2 cellular contexts compared by ENCODE assay signal in the genomic region with DNA sequence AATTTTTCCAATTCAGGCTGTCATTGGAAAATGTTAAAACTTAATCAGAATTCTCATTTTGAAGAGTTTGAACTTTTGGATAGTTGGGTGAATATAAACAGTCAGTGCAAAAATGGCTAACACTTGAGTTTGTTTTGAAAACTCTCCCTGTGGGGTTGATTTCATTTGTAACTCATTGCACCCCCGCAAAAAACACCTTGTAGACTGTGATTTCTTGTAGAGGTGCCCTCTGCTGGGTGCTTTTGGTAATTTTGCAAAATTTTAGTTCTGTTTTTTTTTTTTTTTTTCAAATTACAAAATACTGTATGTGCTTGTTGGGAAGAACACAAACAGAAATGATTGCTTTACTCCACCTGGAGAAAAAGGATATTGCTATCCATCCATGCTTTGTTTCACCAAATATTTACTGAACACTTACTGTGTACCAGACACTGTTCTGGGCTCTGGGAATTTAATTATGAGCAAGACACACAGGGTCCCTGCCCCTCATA.
TF ChIP-seq lines count a peak whose summit lies in the region.

No MANE protein-coding gene starts in this region.

TF ChIP-seq in GM12878, 131 proteins besides CTCF, POLR2A, EP300 and RAD21 (continued from another document):
- TF ChIP-seq SMC3 (IDR thresholded peaks at IDR 0.05; ENCODE audit: borderline replicate concordance, low read length) (peak; percentile 71; the same call in 1 of the 2 replicates), TCF3 (IDR thresholded peaks at IDR 0.05; ENCODE audit: borderline replicate concordance, insufficient read depth, low read depth, low read length) (no peak), ZNF384 (IDR thresholded peaks at IDR 0.05; ENCODE audit: borderline replicate concordance, low read depth, low read length) (peak; percentile 96), RAD51 (IDR thresholded peaks at IDR 0.05) (0 out of 2 replicates have a peak, but pooled peaks have one; percentile 15), EGR1 (IDR thresholded peaks at IDR 0.05; ENCODE audit: borderline replicate concordance in 1 of 2, low read depth in 2 of 2, low read length in 2 of 2) (peak in 1 of 2 experiments; percentile 42; a peak in 1 of 3 replicates), MEF2A (IDR thresholded peaks at IDR 0.05; ENCODE audit: insufficient read depth, low read depth, low read length) (no peak), ATF7 (IDR thresholded peaks at IDR 0.05; ENCODE audit: low read depth) (peak; percentile 14; the same call in 1 of the 2 replicates)

TF ChIP-seq in liver, 16 proteins besides CTCF, POLR2A, EP300 and RAD21 (continued from another document):
- TF ChIP-seq HNF4A (conservative IDR thresholded peaks at IDR 0.05) (peak in 1 of 2 donors; percentile 5), JUND (IDR thresholded peaks at IDR 0.05) (no peak), YY1 (IDR thresholded peaks at IDR 0.05) (no peak), FOXA2 (IDR thresholded peaks at IDR 0.05) (no peak), RXRA (IDR thresholded peaks at IDR 0.05) (peak in 1 of 2 donors; percentile 5), SP1 (IDR thresholded peaks at IDR 0.05) (no peak), FOXA1 (IDR thresholded peaks at IDR 0.05) (no peak)
- TF ChIP-seq, protein P1, sequence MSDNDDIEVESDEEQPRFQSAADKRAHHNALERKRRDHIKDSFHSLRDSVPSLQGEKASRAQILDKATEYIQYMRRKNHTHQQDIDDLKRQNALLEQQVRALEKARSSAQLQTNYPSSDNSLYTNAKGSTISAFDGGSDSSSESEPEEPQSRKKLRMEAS (IDR thresholded peaks at IDR 0.05) = no peak
- TF ChIP-seq, protein P2, sequence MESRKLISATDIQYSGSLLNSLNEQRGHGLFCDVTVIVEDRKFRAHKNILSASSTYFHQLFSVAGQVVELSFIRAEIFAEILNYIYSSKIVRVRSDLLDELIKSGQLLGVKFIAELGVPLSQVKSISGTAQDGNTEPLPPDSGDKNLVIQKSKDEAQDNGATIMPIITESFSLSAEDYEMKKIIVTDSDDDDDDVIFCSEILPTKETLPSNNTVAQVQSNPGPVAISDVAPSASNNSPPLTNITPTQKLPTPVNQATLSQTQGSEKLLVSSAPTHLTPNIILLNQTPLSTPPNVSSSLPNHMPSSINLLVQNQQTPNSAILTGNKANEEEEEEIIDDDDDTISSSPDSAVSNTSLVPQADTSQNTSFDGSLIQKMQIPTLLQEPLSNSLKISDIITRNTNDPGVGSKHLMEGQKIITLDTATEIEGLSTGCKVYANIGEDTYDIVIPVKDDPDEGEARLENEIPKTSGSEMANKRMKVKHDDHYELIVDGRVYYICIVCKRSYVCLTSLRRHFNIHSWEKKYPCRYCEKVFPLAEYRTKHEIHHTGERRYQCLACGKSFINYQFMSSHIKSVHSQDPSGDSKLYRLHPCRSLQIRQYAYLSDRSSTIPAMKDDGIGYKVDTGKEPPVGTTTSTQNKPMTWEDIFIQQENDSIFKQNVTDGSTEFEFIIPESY (IDR thresholded peaks at IDR 0.05) = peak; percentile 16
- TF ChIP-seq, protein P3, sequence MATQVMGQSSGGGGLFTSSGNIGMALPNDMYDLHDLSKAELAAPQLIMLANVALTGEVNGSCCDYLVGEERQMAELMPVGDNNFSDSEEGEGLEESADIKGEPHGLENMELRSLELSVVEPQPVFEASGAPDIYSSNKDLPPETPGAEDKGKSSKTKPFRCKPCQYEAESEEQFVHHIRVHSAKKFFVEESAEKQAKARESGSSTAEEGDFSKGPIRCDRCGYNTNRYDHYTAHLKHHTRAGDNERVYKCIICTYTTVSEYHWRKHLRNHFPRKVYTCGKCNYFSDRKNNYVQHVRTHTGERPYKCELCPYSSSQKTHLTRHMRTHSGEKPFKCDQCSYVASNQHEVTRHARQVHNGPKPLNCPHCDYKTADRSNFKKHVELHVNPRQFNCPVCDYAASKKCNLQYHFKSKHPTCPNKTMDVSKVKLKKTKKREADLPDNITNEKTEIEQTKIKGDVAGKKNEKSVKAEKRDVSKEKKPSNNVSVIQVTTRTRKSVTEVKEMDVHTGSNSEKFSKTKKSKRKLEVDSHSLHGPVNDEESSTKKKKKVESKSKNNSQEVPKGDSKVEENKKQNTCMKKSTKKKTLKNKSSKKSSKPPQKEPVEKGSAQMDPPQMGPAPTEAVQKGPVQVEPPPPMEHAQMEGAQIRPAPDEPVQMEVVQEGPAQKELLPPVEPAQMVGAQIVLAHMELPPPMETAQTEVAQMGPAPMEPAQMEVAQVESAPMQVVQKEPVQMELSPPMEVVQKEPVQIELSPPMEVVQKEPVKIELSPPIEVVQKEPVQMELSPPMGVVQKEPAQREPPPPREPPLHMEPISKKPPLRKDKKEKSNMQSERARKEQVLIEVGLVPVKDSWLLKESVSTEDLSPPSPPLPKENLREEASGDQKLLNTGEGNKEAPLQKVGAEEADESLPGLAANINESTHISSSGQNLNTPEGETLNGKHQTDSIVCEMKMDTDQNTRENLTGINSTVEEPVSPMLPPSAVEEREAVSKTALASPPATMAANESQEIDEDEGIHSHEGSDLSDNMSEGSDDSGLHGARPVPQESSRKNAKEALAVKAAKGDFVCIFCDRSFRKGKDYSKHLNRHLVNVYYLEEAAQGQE (IDR thresholded peaks at IDR 0.05) = no peak
